In genomic region chr7:28408974-28409715, GRCh38 we compare ENCODE assay signal across 1 cellular context.
A peak's percentile ranks its signal among the peaks of the same experiment; 100 is the strongest.
TF ChIP-seq lines count a peak whose summit lies in the region.

No MANE protein-coding gene starts in this region.

TF ChIP-seq in K562, 482 proteins besides CTCF, POLR2A, EP300 and RAD21 (continued from another document):
- peak in 1 of 2 experiments; percentile 28; a peak in 1 of 4 replicates for TF ChIP-seq MAZ (CRISPR knock-in tag; conservative IDR thresholded peaks at IDR 0.05 in 1 of 2, IDR thresholded peaks at IDR 0.05 in 1 of 2)
- peak; percentile 35; the same call in 1 of the 2 replicates for TF ChIP-seq EP400 (IDR thresholded peaks at IDR 0.05)
